12 cellular contexts compared by ENCODE assay signal in the genomic region with DNA sequence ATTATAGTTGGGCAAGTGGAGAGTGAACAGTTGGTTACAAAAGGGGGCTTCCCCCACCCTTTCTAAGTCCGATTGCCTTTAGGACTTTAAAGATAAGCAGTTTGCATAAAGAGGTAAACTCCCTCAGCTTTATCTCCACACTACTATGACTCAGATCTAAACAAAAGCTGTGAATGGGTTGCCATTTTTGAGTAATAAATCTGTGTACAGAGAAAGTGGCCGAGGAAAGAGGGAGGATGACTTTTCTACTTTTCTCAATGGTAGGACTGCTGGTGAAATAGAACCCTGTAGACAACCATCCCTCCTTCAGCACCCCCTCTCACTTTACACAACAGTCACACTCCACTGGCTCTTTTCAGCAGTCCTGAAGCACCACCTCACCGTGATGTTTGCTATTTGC.
DNase-seq lines count a peak whose midpoint lies in the region; ATAC-seq and TF ChIP-seq lines count a peak whose summit lies in the region.
"Had no signal": no experiment of that assay in that cellular context is flagged by ENCODE, and none has a peak within 500 bp of the region (broad histone marks: within the 10 kb centered on the region; RNA-seq: fewer than 3 reads in every experiment).

No MANE protein-coding gene starts in this region.

- H3K9me3 Mint-ChIP-seq in WTC11 = peaks cover 24% of the 10 kb centered on the region

- WGBS in right cardiac atrium = 69% methylated on average over 3 of the region's 3 CpGs
- 33 to 54% (median 42%) methylated on average over 3 of the region's 3 CpGs for WGBS in stomach, 5 donors

- intact Hi-C loops in right cardiac atrium (cut with DNase I) (no loop called here), left ventricle myocardium superior (cut with micrococcal nuclease) (no loop called here), stomach (cut with DNase I; ENCODE audit: low total_unique reads) (no loop called here)

- no peaks in the 10 kb centered on the region for H3K36me3 ChIP-seq in stomach

- H3K4me1 Mint-ChIP-seq in WTC11 = peaks cover 10% of the 10 kb centered on the region; the same call in 1 of the 2 replicates

- CTCF ChIA-PET in WTC11 (lab: Charles Lee) = no interaction called here

- no peak for TF ChIP-seq POLR2A in stomach (IDR thresholded peaks at IDR 0.05)

- no peak for TF ChIP-seq EP300 in stomach (IDR thresholded peaks at IDR 0.05)

- no peaks in the 10 kb centered on the region for H3K9me3 ChIP-seq in right cardiac atrium (ENCODE audit: control insufficient read depth, low read length)
- no peaks in the 10 kb centered on the region for H3K9me3 ChIP-seq in stomach

- H3K27ac ChIP-seq in right cardiac atrium (ENCODE audit: low read length) (no peak overlapping the region), stomach (peak overlapping the region in 4 of 5 donors; percentile 24 to 74 (median 70))

- H3K4me3 ChIP-seq in right cardiac atrium (ENCODE audit: low read length) = no peak overlapping the region
- H3K4me3 ChIP-seq in stomach = no peak overlapping the region

- H3K27ac Mint-ChIP-seq in WTC11 = no peak overlapping the region
- H3K27ac Mint-ChIP-seq: activated naive CD8-positive, alpha-beta T cell had no signal

- H3K27me3 ChIP-seq in right cardiac atrium (ENCODE audit: control insufficient read depth, insufficient read depth) = no peaks in the 10 kb centered on the region
- H3K27me3 ChIP-seq in stomach = no peaks in the 10 kb centered on the region

- POLR2A ChIA-PET in WTC11 (lab: Charles Lee) = no interaction called here

- H3K27me3 Mint-ChIP-seq in WTC11 (ENCODE audit: low read depth) = no peaks in the 10 kb centered on the region
- H3K27me3 Mint-ChIP-seq: activated naive CD8-positive, alpha-beta T cell; naive B cell had no signal

- H3K36me3 Mint-ChIP-seq in WTC11 = peaks cover 23% of the 10 kb centered on the region

- ATAC-seq in right cardiac atrium (peak; percentile 19 to 68), left ventricle myocardium superior (no peak), HG02678 (IDR thresholded peaks at IDR 0.05; ENCODE audit: unreplicated experiment) (peak; percentile 83), WTC11 (no peak)

- H3K4me3 Mint-ChIP-seq in WTC11 = no peak overlapping the region
- H3K4me3 Mint-ChIP-seq: activated naive CD8-positive, alpha-beta T cell had no signal

- TF ChIP-seq CTCF in stomach (IDR thresholded peaks at IDR 0.05) = no peak
- no peak for TF ChIP-seq CTCF in WTC11 (IDR thresholded peaks at IDR 0.05)

- H3K4me1 ChIP-seq in right cardiac atrium (ENCODE audit: control insufficient read depth, insufficient read depth, low read length) (no peaks in the 10 kb centered on the region), stomach (peaks cover 0 to 29% (median 12%) of the 10 kb centered on the region in 4 donors)

- DNase-seq in right cardiac atrium = no peak
- DNase-seq in left ventricle myocardium superior = no peak
- DNase-seq in NCI-H146 treated with DMSO at 0.1 percent for 48 hours (lab: John Stamatoyannopoulos, UW; ENCODE audit: unreplicated experiment) = peak; percentile 42
- no peak for DNase-seq in stomach
- no peak for DNase-seq in kidney tubule cell (ENCODE audit: low spot score)
- no peak for DNase-seq in activated CD4-positive, alpha-beta T cell treated with anti-CD3 and anti-CD28 coated beads, Interleukin-2, amount 50 U/mL, for 1 hour
- no peak for DNase-seq in WTC11 (ENCODE audit: low spot score)
- DNase-seq: naive B cell; stimulated activated CD4-positive, alpha-beta T cell treated with anti-CD3 and anti-CD28 coated beads, Interleukin-4, amount 100 ng/mL, for 4 hours; T1000 had no signal

TF ChIP-seq in WTC11, 78 proteins besides CTCF, POLR2A, EP300 and RAD21 (continues in another document):
- no peak for TF ChIP-seq ZBTB43 (CRISPR knock-in tag; IDR thresholded peaks at IDR 0.05)
- TF ChIP-seq GRHL2 (CRISPR knock-in tag; IDR thresholded peaks at IDR 0.05; ENCODE audit: insufficient replicate concordance, severe bottlenecking) = no peak
- no peak for TF ChIP-seq NR2C2 (CRISPR knock-in tag; IDR thresholded peaks at IDR 0.05)
- no peak for TF ChIP-seq RELA (CRISPR knock-in tag; IDR thresholded peaks at IDR 0.05; ENCODE audit: borderline replicate concordance)
- no peak for TF ChIP-seq USF1 (CRISPR knock-in tag; IDR thresholded peaks at IDR 0.05)
- TF ChIP-seq OVOL2 (CRISPR knock-in tag; IDR thresholded peaks at IDR 0.05; ENCODE audit: borderline replicate concordance) = no peak
- TF ChIP-seq JAZF1 (CRISPR knock-in tag; IDR thresholded peaks at IDR 0.05) = no peak
- no peak for TF ChIP-seq RORB (CRISPR knock-in tag; IDR thresholded peaks at IDR 0.05)
- no peak for TF ChIP-seq ZBTB21 (CRISPR knock-in tag; IDR thresholded peaks at IDR 0.05; ENCODE audit: borderline replicate concordance)
- TF ChIP-seq ZNF416 (CRISPR knock-in tag; IDR thresholded peaks at IDR 0.05) = no peak
- TF ChIP-seq ZNF425 (CRISPR knock-in tag; conservative IDR thresholded peaks at IDR 0.05) = no peak
- no peak for TF ChIP-seq SMAD4 (CRISPR knock-in tag; IDR thresholded peaks at IDR 0.05)
- TF ChIP-seq, protein P1, sequence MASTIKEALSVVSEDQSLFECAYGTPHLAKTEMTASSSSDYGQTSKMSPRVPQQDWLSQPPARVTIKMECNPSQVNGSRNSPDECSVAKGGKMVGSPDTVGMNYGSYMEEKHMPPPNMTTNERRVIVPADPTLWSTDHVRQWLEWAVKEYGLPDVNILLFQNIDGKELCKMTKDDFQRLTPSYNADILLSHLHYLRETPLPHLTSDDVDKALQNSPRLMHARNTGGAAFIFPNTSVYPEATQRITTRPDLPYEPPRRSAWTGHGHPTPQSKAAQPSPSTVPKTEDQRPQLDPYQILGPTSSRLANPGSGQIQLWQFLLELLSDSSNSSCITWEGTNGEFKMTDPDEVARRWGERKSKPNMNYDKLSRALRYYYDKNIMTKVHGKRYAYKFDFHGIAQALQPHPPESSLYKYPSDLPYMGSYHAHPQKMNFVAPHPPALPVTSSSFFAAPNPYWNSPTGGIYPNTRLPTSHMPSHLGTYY (CRISPR knock-in tag; IDR thresholded peaks at IDR 0.05) = no peak
- no peak for TF ChIP-seq FOXP1 (CRISPR knock-in tag; IDR thresholded peaks at IDR 0.05; ENCODE audit: borderline replicate concordance)

Comparison
In these comparisons a context has a peak if more than half of its experiments do, and no peak if none do; other contexts are left out.
1. ATAC-seq: peak in right cardiac atrium (2 of 2) and HG02678 (single experiment); none in left ventricle myocardium superior (single experiment) and WTC11 (single experiment).